In the genomic region with DNA sequence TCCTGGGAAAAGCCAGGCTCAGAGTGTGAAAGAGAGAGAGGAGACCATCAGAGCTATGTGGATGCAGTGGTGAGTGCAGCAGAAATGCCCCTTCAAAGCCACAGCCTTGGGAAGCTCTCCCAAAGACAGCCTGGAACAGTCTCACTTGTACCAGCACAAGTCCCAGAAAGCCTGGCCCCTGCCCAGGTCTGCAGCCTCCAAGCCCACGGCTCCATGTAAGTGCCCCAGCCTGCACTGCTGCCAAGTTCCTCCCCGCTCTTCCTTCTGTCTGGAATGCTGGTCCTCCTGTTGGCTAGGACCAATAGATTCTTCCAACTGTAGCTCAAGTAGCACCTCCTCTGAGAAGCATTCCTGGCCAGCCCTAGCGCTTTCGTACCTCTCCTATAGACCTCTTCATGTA, we compare ENCODE assay signal across 15 cellular contexts.
"Had no signal": no experiment of that assay in that cellular context is flagged by ENCODE, and none has a peak within 500 bp of the region (broad histone marks: within the 10 kb centered on the region; RNA-seq: fewer than 3 reads in every experiment).

No MANE protein-coding gene starts in this region.

- H3K9me3 ChIP-seq: esophagus squamous epithelium, gastroesophageal sphincter had no signal

- H3K27ac ChIP-seq: esophagus squamous epithelium had no signal

- ATAC-seq: gastroesophageal sphincter had no signal

- FAIRE-seq: colon, keratinocyte had no signal

- H3K36me3 ChIP-seq: esophagus squamous epithelium, gastroesophageal sphincter had no signal

- DNase-seq: dermis blood vessel endothelial cell; esophagus squamous epithelium; foreskin fibroblast; glutamatergic neuron; left ventricle myocardium superior; naive B cell; nephron progenitor cell; stimulated activated CD4-positive, alpha-beta T cell treated with anti-CD3 and anti-CD28 coated beads, Interleukin-2, amount 100 ng/mL, for 48 hours; stimulated activated naive CD4-positive, alpha-beta T cell treated with Interleukin-2 at 50 U/mL for 16 hours; trophoblast cell had no signal

- H3K27me3 ChIP-seq: gastroesophageal sphincter had no signal

- H3K4me3 ChIP-seq: esophagus squamous epithelium, gastroesophageal sphincter, lung, smooth muscle cell had no signal
